8 cellular contexts compared by ENCODE assay signal in the genomic region with DNA sequence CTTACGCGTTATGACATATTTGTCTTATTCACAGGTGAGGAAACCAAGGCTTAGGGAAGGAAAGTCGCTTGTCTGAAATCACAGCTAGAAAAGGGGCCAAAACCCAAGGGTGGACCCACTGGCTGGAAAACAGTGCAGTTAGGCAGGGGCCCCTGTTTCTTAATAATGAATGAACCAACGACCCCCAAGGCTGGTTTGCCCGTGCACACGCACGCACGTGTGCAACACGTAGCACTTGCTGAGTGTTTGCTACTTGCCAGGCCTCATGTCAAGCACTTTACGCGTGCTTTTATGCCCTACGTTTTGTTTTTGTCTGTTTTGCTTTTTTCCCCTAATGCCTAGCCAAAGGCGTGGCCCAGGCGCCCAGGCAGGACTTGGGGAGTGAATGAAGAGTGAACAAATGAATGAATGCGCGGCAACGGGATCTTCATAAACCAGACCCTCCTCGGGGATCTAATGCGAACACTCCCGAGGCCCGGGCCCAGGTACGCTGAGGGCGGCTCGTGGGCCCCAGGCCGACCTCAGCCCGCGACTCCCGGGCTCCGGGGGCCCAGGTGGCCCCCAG. TPM values are rescaled to one million over a fixed set of nuclear protein-coding genes. Genes with fewer than 3 reads are reported as not detected.
DNase-seq lines count a peak whose midpoint lies in the region; ATAC-seq and TF ChIP-seq lines count a peak whose summit lies in the region.

No MANE protein-coding gene starts in this region.

- no peaks in the 10 kb centered on the region for H3K9me3 Mint-ChIP-seq in stimulated activated naive CD8-positive, alpha-beta T cell treated with anti-CD3 and anti-CD28 coated beads, Interleukin-15, Interleukin-2, amounts not matched to agents 100 ng/mL and 50 ng/mL, for 24 hours

- H3K4me3 ChIP-seq in SJSA1, result peak overlapping the region; percentile 99
- H3K4me3 ChIP-seq in neutrophil (ENCODE audit: low read depth in 1 of 2, low read length in 1 of 2), result peak overlapping the region; percentile 60 to 86

- no peak for TF ChIP-seq CTCF in neutrophil (IDR thresholded peaks at IDR 0.05)

- H3K4me3 Mint-ChIP-seq in stimulated activated naive CD8-positive, alpha-beta T cell treated with anti-CD3 and anti-CD28 coated beads, Interleukin-15, Interleukin-2, amounts not matched to agents 100 ng/mL and 50 ng/mL, for 24 hours, result peak overlapping the region; percentile 87

- H3K27me3 Mint-ChIP-seq in stimulated activated naive CD8-positive, alpha-beta T cell treated with anti-CD3 and anti-CD28 coated beads, Interleukin-15, Interleukin-2, amounts not matched to agents 100 ng/mL and 50 ng/mL, for 24 hours, result no peaks in the 10 kb centered on the region

- peak overlapping the region; percentile 85 for H3K27ac Mint-ChIP-seq in stimulated activated naive CD8-positive, alpha-beta T cell treated with anti-CD3 and anti-CD28 coated beads, Interleukin-15, Interleukin-2, amounts not matched to agents 100 ng/mL and 50 ng/mL, for 24 hours

- no peak for TF ChIP-seq POLR2A in erythroblast (IDR thresholded peaks at IDR 0.05; ENCODE audit: low read length)

- peaks cover 24% of the 10 kb centered on the region for H3K4me1 ChIP-seq in SJSA1 (replicated peaks)
- peaks cover 19 to 21% of the 10 kb centered on the region in 2 experiments for H3K4me1 ChIP-seq in neutrophil (ENCODE audit: control insufficient read depth in 1 of 2, insufficient read depth in 1 of 2, low read depth in 1 of 2, low read length in 1 of 2)

- DNase-seq in stimulated activated naive CD8-positive, alpha-beta T cell treated with anti-CD3 and anti-CD28 coated beads, Interleukin-15, Interleukin-2, amounts not matched to agents 100 U/mL and 50 U/mL, for 24 hours, result no peak
- DNase-seq in SJSA1 (ENCODE audit: low read depth in 1 of 2, low spot score in 2 of 2) (no peak), erythroblast (lab: John Stamatoyannopoulos, UW) (peak; percentile 55 to 60), cerebellar nuclear complex (lab: John Stamatoyannopoulos, UW) (no peak)

- H3K27me3 ChIP-seq in SJSA1 (replicated peaks), result no peaks in the 10 kb centered on the region; the same call in 1 of the 2 replicates
- no peaks in the 10 kb centered on the region for H3K27me3 ChIP-seq in neutrophil

- H3K27ac ChIP-seq in SJSA1 (0 out of 2 replicates have a peak overlapping the region, but pooled peaks have one; percentile 28), neutrophil (peak overlapping the region; percentile 75)

- peaks cover 21% of the 10 kb centered on the region for H3K36me3 Mint-ChIP-seq in stimulated activated naive CD8-positive, alpha-beta T cell treated with anti-CD3 and anti-CD28 coated beads, Interleukin-15, Interleukin-2, amounts not matched to agents 100 ng/mL and 50 ng/mL, for 24 hours (ENCODE audit: low read depth)

- H3K36me3 ChIP-seq in SJSA1 (peaks cover 13% of the 10 kb centered on the region), neutrophil (no peaks in the 10 kb centered on the region)

- no peak for ATAC-seq in stimulated activated naive CD8-positive, alpha-beta T cell treated with anti-CD3 and anti-CD28 coated beads, Interleukin-15, Interleukin-2, amounts not matched to agents 100 U/mL and 50 U/mL, for 24 hours
- ATAC-seq in GM21515 (IDR thresholded peaks at IDR 0.05; ENCODE audit: unreplicated experiment), result no peak
- no peak for ATAC-seq in GM21447 (IDR thresholded peaks at IDR 0.05; ENCODE audit: unreplicated experiment)

- H3K9me3 ChIP-seq in SJSA1 (replicated peaks), result 0 out of 2 replicates have a peak, but pooled peaks cover 5% of the 10 kb centered on the region
- no peaks in the 10 kb centered on the region for H3K9me3 ChIP-seq in neutrophil

- peaks cover 38% of the 10 kb centered on the region for H3K4me1 Mint-ChIP-seq in stimulated activated naive CD8-positive, alpha-beta T cell treated with anti-CD3 and anti-CD28 coated beads, Interleukin-15, Interleukin-2, amounts not matched to agents 100 ng/mL and 50 ng/mL, for 24 hours (ENCODE audit: low read depth)

RNA-seq across cellular contexts. Expression of a gene that starts 0.6 kb away (rescaled TPM):
- 53.3 and 59.7 TPM in 2 replicates for total RNA-seq in SJSA1 (2014; rRNA removed; shearing (Covaris generic))

RNA-seq across cellular contexts. Expression of a gene that starts 50.9 kb away (rescaled TPM):
- total RNA-seq in SJSA1 (2014; rRNA removed; shearing (Covaris generic)), result 33.3 and 45.8 TPM in 2 replicates

Comparison
In these comparisons a context has a peak if more than half of its experiments do, and no peak if none do; other contexts are left out.
1. DNase-seq: peak in erythroblast (2 of 2); none in stimulated activated naive CD8-positive, alpha-beta T cell treated with anti-CD3 and anti-CD28 coated beads, Interleukin-15, Interleukin-2, amounts not matched to agents 100 U/mL and 50 U/mL, for 24 hours (single experiment), SJSA1 (0 of 2) and cerebellar nuclear complex (0 of 2).